ENCODE assay signal across 9 cellular contexts in genomic region chr2:215917953-215918620, GRCh38.
A peak's percentile ranks its signal among the peaks of the same experiment; 100 is the strongest.
DNase-seq lines count a peak whose midpoint lies in the region; ATAC-seq, FAIRE-seq and TF ChIP-seq lines count a peak whose summit lies in the region.
"Had no signal": no experiment of that assay in that cellular context is flagged by ENCODE, and none has a peak within 500 bp of the region (broad histone marks: within the 10 kb centered on the region; RNA-seq: fewer than 3 reads in every experiment).

No MANE protein-coding gene starts in this region.

- peaks cover 3% of the 10 kb centered on the region for H3K27me3 Mint-ChIP-seq in activated T-helper 17 cell treated with anti-CD3 and anti-CD28 coated beads, Interleukin-2, amount 50 U/mL, for 72 hours
- no peaks in the 10 kb centered on the region for H3K27me3 Mint-ChIP-seq in neural crest cell (ENCODE audit: low read depth)
- H3K27me3 Mint-ChIP-seq in activated naive CD8-positive, alpha-beta T cell treated with anti-CD3 and anti-CD28 coated beads, Interleukin-2, amount 50 U/mL, for 24 hours = peaks cover 4% of the 10 kb centered on the region
- H3K27me3 Mint-ChIP-seq: activated naive CD4-positive, alpha-beta T cell treated with anti-CD3 and anti-CD28 coated beads, Interleukin-2, amount 50 U/mL, for 24 hours had no signal

- H3K4me2 ChIP-seq in A549 = peak overlapping the region; percentile 50

- POLR2A ChIA-PET in A549 (lab: Yijun Ruan, JAX) = no interaction called here

- TF ChIP-seq EP300 in A549 (IDR thresholded peaks at IDR 0.05) = no peak

- no peaks in the 10 kb centered on the region for H3K9me3 Mint-ChIP-seq in activated T-helper 17 cell treated with anti-CD3 and anti-CD28 coated beads, Interleukin-2, amount 50 U/mL, for 72 hours
- H3K9me3 Mint-ChIP-seq in neural crest cell = no peaks in the 10 kb centered on the region
- H3K9me3 Mint-ChIP-seq in activated naive CD8-positive, alpha-beta T cell treated with anti-CD3 and anti-CD28 coated beads, Interleukin-2, amount 50 U/mL, for 24 hours = no peaks in the 10 kb centered on the region
- H3K9me3 Mint-ChIP-seq: activated naive CD4-positive, alpha-beta T cell treated with anti-CD3 and anti-CD28 coated beads, Interleukin-2, amount 50 U/mL, for 24 hours had no signal

- TF ChIP-seq RAD21 in A549 (conservative IDR thresholded peaks at IDR 0.05 in 1 of 2, IDR thresholded peaks at IDR 0.05 in 1 of 2) = peak in 1 of 2 experiments; percentile 30; a peak in 2 of 5 replicates

- H3K4me1 Mint-ChIP-seq in activated T-helper 17 cell treated with anti-CD3 and anti-CD28 coated beads, Interleukin-2, amount 50 U/mL, for 72 hours = no peaks in the 10 kb centered on the region
- peaks cover 42% of the 10 kb centered on the region for H3K4me1 Mint-ChIP-seq in neural crest cell
- H3K4me1 Mint-ChIP-seq in activated naive CD8-positive, alpha-beta T cell treated with anti-CD3 and anti-CD28 coated beads, Interleukin-2, amount 50 U/mL, for 24 hours = peaks cover 2% of the 10 kb centered on the region
- H3K4me1 Mint-ChIP-seq: activated naive CD4-positive, alpha-beta T cell treated with anti-CD3 and anti-CD28 coated beads, Interleukin-2, amount 50 U/mL, for 24 hours had no signal

- no peak for TF ChIP-seq POLR2A in A549 (IDR thresholded peaks at IDR 0.05; ENCODE audit: low read length)

- CTCF ChIA-PET in A549 (lab: Yijun Ruan, JAX) = interaction anchor here (1.2 to 2.6 kb wide), 4 partner anchors 13 to 957 kb away, joined by 3 to 16 read pairs (median 4); no protein-coding TSS in a partner anchor

- DNase-seq in A549 (ENCODE audit: low read depth in 1 of 2, low spot score in 1 of 2) (peak in 1 of 2 experiments; percentile 25), neural crest cell (ENCODE audit: low read depth, low spot score) (no peak), iPS-NIHi11 (ENCODE audit: low spot score) (no peak)
- no peak for DNase-seq in activated CD4-positive, alpha-beta T cell treated with anti-CD3 and anti-CD28 coated beads, Interleukin-2, amount 50 U/mL, for 1 hour
- DNase-seq in activated naive CD8-positive, alpha-beta T cell treated with anti-CD3 and anti-CD28 coated beads, Interleukin-2, amount 50 U/mL, for 24 hours = no peak

- H3K27ac Mint-ChIP-seq in activated T-helper 17 cell treated with anti-CD3 and anti-CD28 coated beads, Interleukin-2, amount 50 U/mL, for 72 hours = no peak overlapping the region
- no peak overlapping the region for H3K27ac Mint-ChIP-seq in neural crest cell (ENCODE audit: unreplicated experiment)
- H3K27ac Mint-ChIP-seq in activated naive CD8-positive, alpha-beta T cell treated with anti-CD3 and anti-CD28 coated beads, Interleukin-2, amount 50 U/mL, for 24 hours = no peak overlapping the region
- H3K27ac Mint-ChIP-seq: activated naive CD4-positive, alpha-beta T cell treated with anti-CD3 and anti-CD28 coated beads, Interleukin-2, amount 50 U/mL, for 24 hours had no signal

- H3K4me3 ChIP-seq in A549 = no peak overlapping the region

- H3K27ac ChIP-seq in A549 = peak overlapping the region; percentile 50 to 68

- H3K36me3 Mint-ChIP-seq in activated T-helper 17 cell treated with anti-CD3 and anti-CD28 coated beads, Interleukin-2, amount 50 U/mL, for 72 hours (ENCODE audit: low read depth) = no peaks in the 10 kb centered on the region
- H3K36me3 Mint-ChIP-seq in neural crest cell (ENCODE audit: low read depth) = no peaks in the 10 kb centered on the region
- no peaks in the 10 kb centered on the region for H3K36me3 Mint-ChIP-seq in activated naive CD8-positive, alpha-beta T cell treated with anti-CD3 and anti-CD28 coated beads, Interleukin-2, amount 50 U/mL, for 24 hours (ENCODE audit: low read depth)
- H3K36me3 Mint-ChIP-seq: activated naive CD4-positive, alpha-beta T cell treated with anti-CD3 and anti-CD28 coated beads, Interleukin-2, amount 50 U/mL, for 24 hours had no signal

- no peak for ATAC-seq in A549
- peak; percentile 83 for ATAC-seq in GM19035 (IDR thresholded peaks at IDR 0.05; ENCODE audit: unreplicated experiment)
- peak; percentile 83 for ATAC-seq in HG03064 (IDR thresholded peaks at IDR 0.05; ENCODE audit: low read depth, unreplicated experiment)
- ATAC-seq in activated T-helper 17 cell treated with anti-CD3 and anti-CD28 coated beads, Interleukin-2, amount 50 U/mL, for 72 hours (replicated peaks) = peak; percentile 52
- no peak for ATAC-seq in activated naive CD8-positive, alpha-beta T cell treated with anti-CD3 and anti-CD28 coated beads, Interleukin-2, amount 50 U/mL, for 24 hours

- peaks cover 25% of the 10 kb centered on the region for H3K4me1 ChIP-seq in A549

- WGBS in A549 (ENCODE audit: missing lambda C conversion rate) = 16% methylated on average over 3 of the region's 3 CpGs

- TF ChIP-seq CTCF in A549 (IDR thresholded peaks at IDR 0.05) = no peak
- TF ChIP-seq CTCF in neural crest cell (conservative IDR thresholded peaks at IDR 0.05) = no peak

- FAIRE-seq in A549 (lab: Jason Lieb, UNC) = no peak

- no peak overlapping the region for H3K4me3 Mint-ChIP-seq in activated T-helper 17 cell treated with anti-CD3 and anti-CD28 coated beads, Interleukin-2, amount 50 U/mL, for 72 hours
- H3K4me3 Mint-ChIP-seq in neural crest cell = peak overlapping the region; percentile 1
- no peak overlapping the region for H3K4me3 Mint-ChIP-seq in activated naive CD8-positive, alpha-beta T cell treated with anti-CD3 and anti-CD28 coated beads, Interleukin-2, amount 50 U/mL, for 24 hours
- H3K4me3 Mint-ChIP-seq: activated naive CD4-positive, alpha-beta T cell treated with anti-CD3 and anti-CD28 coated beads, Interleukin-2, amount 50 U/mL, for 24 hours had no signal

- H3K9me3 ChIP-seq in A549 = no peaks in the 10 kb centered on the region

TF ChIP-seq in A549, 52 proteins besides CTCF, POLR2A, EP300 and RAD21:
- TF ChIP-seq ZC3H11A (IDR thresholded peaks at IDR 0.05) = no peak
- TF ChIP-seq ELK1 (IDR thresholded peaks at IDR 0.05; ENCODE audit: low read depth, low read length) = no peak

Comparison
In these comparisons a context has a peak if more than half of its experiments do, and no peak if none do; other contexts are left out.
1. ATAC-seq: peak in GM19035 (single experiment), HG03064 (single experiment) and activated T-helper 17 cell treated with anti-CD3 and anti-CD28 coated beads, Interleukin-2, amount 50 U/mL, for 72 hours (single experiment); none in A549 (0 of 2) and activated naive CD8-positive, alpha-beta T cell treated with anti-CD3 and anti-CD28 coated beads, Interleukin-2, amount 50 U/mL, for 24 hours (single experiment).